Comparison of ENCODE assay signal across 13 cellular contexts in the genomic region with DNA sequence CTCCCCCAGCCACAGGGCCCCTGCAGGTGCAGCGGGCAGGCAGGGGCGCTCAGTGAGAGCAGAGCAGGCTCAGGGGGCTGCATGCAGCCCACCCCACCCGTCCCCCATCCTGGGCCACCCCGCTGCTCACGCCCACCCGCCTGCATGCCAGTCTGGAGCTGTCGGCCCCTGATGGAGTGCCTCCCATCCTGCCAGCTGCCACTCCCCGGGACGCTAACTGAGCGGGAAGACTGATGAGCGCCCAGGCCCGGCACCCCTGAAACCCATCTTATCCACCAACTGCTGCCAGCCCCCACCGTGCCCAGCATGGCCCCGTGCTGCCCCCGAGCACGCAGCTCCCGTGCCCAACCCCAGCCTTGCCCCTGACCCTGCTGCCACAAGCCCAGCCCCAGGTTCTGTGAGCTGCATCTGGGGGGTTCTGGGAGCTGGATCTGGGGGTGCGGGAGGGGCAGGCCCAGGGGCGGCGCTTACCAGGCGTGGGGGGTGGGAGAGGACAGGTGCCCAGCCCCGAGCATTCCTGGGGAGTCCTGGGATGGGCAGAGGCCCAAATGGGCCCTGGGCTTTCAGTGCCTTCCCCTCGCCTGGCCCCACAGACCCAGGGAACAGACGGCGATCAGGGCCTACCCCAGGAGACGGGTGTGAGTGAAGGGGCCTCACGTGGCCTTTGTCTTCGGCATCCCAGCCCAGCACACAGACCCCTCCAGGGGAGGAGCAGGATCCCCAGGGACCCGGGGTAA. TPM values are rescaled to one million over a fixed set of nuclear protein-coding genes. Genes with fewer than 3 reads are reported as not detected.
DNase-seq lines count a peak whose midpoint lies in the region; ATAC-seq and TF ChIP-seq lines count a peak whose summit lies in the region.
"Had no signal": no experiment of that assay in that cellular context is flagged by ENCODE, and none has a peak within 500 bp of the region (broad histone marks: within the 10 kb centered on the region; RNA-seq: fewer than 3 reads in every experiment).

No MANE protein-coding gene starts in this region.

- no peaks in the 10 kb centered on the region for H3K27me3 Mint-ChIP-seq in endodermal cell (ENCODE audit: insufficient read depth)
- H3K27me3 Mint-ChIP-seq: CD4-positive, CD25-positive, alpha-beta regulatory T cell had no signal

- peak overlapping the region in 4 of 11 experiments; percentile 7 to 45 (median 26); a peak in 2 of 22 replicates for H3K27ac ChIP-seq in BLaER1 treated with 17β-estradiol and CSF1 and Interleukin-3, amounts not matched to agents 10 nM and 100 nM
- peak overlapping the region; percentile 63 for H3K27ac ChIP-seq in endodermal cell (ENCODE audit: low read depth, low read length)
- H3K27ac ChIP-seq: A549, GM23248 had no signal

- peaks cover 19 to 50% (median 43%) of the 10 kb centered on the region in 10 experiments for H3K4me1 ChIP-seq in BLaER1 treated with 17β-estradiol and CSF1 and Interleukin-3, amounts not matched to agents 10 nM and 100 nM
- no peaks in the 10 kb centered on the region for H3K4me1 ChIP-seq in endodermal cell (ENCODE audit: control insufficient read depth, insufficient read depth, low read length)

- H3K9ac ChIP-seq in BLaER1 treated with 17β-estradiol and CSF1 and Interleukin-3, amounts not matched to agents 10 nM and 100 nM: peak overlapping the region in 7 of 11 experiments; percentile 15 to 59 (median 44); a peak in 10 of 22 replicates
- no peak overlapping the region for H3K9ac ChIP-seq in endodermal cell (ENCODE audit: extremely low read depth, low read length, poor library complexity, severe bottlenecking)
- H3K9ac ChIP-seq: GM23248 had no signal

- no peak overlapping the region for H3K27ac Mint-ChIP-seq in endodermal cell
- H3K27ac Mint-ChIP-seq: CD4-positive, CD25-positive, alpha-beta regulatory T cell; H9 had no signal

- H3K4me3 ChIP-seq in BLaER1 treated with 17β-estradiol and CSF1 and Interleukin-3, amounts not matched to agents 10 nM and 100 nM: no peak overlapping the region
- no peak overlapping the region for H3K4me3 ChIP-seq in endodermal cell (ENCODE audit: low read length)
- H3K4me3 ChIP-seq: A549, GM23248 had no signal

- no peak overlapping the region for H3K4me3 Mint-ChIP-seq in endodermal cell
- H3K4me3 Mint-ChIP-seq: CD4-positive, CD25-positive, alpha-beta regulatory T cell; H9 had no signal

- no peak for TF ChIP-seq CTCF in endodermal cell (conservative IDR thresholded peaks at IDR 0.05)

- peaks cover 78 to 100% (median 96%) of the 10 kb centered on the region in 11 experiments for H4K20me1 ChIP-seq in BLaER1 treated with 17β-estradiol and CSF1 and Interleukin-3, amounts not matched to agents 10 nM and 100 nM

- peak overlapping the region in 4 of 11 experiments; percentile 4 to 58 (median 52); a peak in 6 of 22 replicates for H3K4me2 ChIP-seq in BLaER1 treated with 17β-estradiol and CSF1 and Interleukin-3, amounts not matched to agents 10 nM and 100 nM
- H3K4me2 ChIP-seq: A549 had no signal

- peaks cover 3% of the 10 kb centered on the region for H3K36me3 Mint-ChIP-seq in endodermal cell (ENCODE audit: low read depth)
- H3K36me3 Mint-ChIP-seq: CD4-positive, CD25-positive, alpha-beta regulatory T cell had no signal

- no peaks in the 10 kb centered on the region for H3K27me3 ChIP-seq in BLaER1 treated with 17β-estradiol and CSF1 and Interleukin-3, amounts not matched to agents 10 nM and 100 nM
- H3K27me3 ChIP-seq in endodermal cell (ENCODE audit: control insufficient read depth, insufficient read depth, low read length, poor library complexity, severe bottlenecking): no peaks in the 10 kb centered on the region

- peaks cover 32 to 90% (median 61%) of the 10 kb centered on the region in 11 experiments for H3K36me3 ChIP-seq in BLaER1 treated with 17β-estradiol and CSF1 and Interleukin-3, amounts not matched to agents 10 nM and 100 nM
- peaks cover 10% of the 10 kb centered on the region for H3K36me3 ChIP-seq in endodermal cell (ENCODE audit: control insufficient read depth, insufficient read depth, low read length)

- no peaks in the 10 kb centered on the region for H3K9me3 Mint-ChIP-seq in endodermal cell
- H3K9me3 Mint-ChIP-seq: CD4-positive, CD25-positive, alpha-beta regulatory T cell; H9 had no signal

- no peaks in the 10 kb centered on the region for H3K9me3 ChIP-seq in BLaER1 treated with 17β-estradiol and CSF1 and Interleukin-3, amounts not matched to agents 10 nM and 100 nM (replicated peaks in 1 of 11)
- H3K9me3 ChIP-seq in endodermal cell (ENCODE audit: control insufficient read depth, low read length): no peaks in the 10 kb centered on the region
- H3K9me3 ChIP-seq: A549 had no signal

- H3K4me1 Mint-ChIP-seq in endodermal cell: no peaks in the 10 kb centered on the region
- H3K4me1 Mint-ChIP-seq: H9 had no signal

- peak; percentile 56 for DNase-seq in NCI-H1694 treated with DMSO at 0.1 percent for 48 hours (lab: John Stamatoyannopoulos, UW)
- no peak for DNase-seq in endodermal cell
- DNase-seq in retina: peak; percentile 3
- DNase-seq: CD4-positive, CD25-positive, alpha-beta regulatory T cell; DMS53; GF-D8; GM23248; H9 had no signal

- no peak for ATAC-seq in GM19463 (IDR thresholded peaks at IDR 0.05; ENCODE audit: unreplicated experiment)
- no peak for ATAC-seq in HG03571 (IDR thresholded peaks at IDR 0.05; ENCODE audit: unreplicated experiment)
- ATAC-seq in GM21619 (IDR thresholded peaks at IDR 0.05; ENCODE audit: unreplicated experiment): no peak
- ATAC-seq: A549 had no signal

- 92 to 95% methylated on average over 14 to 29 of the region's 29 CpGs for WGBS in endodermal cell (ENCODE audit: insufficient coverage in 1 of 2, insufficient read length in 1 of 2), 2 experiments

RNA-seq across cellular contexts. Expression of a gene that starts 13.3 kb away (rescaled TPM):
- 100 to 1,000 TPM; 133 to 152 TPM for total RNA-seq in endodermal cell
- 103 TPM for polyA plus RNA-seq in endodermal cell (2013, experiment 1 of 2)
- 95.5 TPM for polyA plus RNA-seq in endodermal cell (2013, experiment 2 of 2)

RNA-seq across cellular contexts. Expression of a gene that starts 18.6 kb away (rescaled TPM):
- total RNA-seq in endodermal cell: 1 to 10 TPM; 7.7 to 8.4 TPM
- polyA plus RNA-seq in endodermal cell (2013, experiment 1 of 2): 2.4 TPM
- polyA plus RNA-seq in endodermal cell (2013, experiment 2 of 2): 2.6 TPM

RNA-seq across cellular contexts. Expression of a gene that starts 29.3 kb away (rescaled TPM):
- 10 to 100 TPM; 82.5 to 87.3 TPM for total RNA-seq in endodermal cell
- 89.7 TPM for polyA plus RNA-seq in endodermal cell (2013, experiment 1 of 2)
- polyA plus RNA-seq in endodermal cell (2013, experiment 2 of 2): 92.2 TPM

RNA-seq across cellular contexts. Expression of a gene that starts 58.2 kb away (rescaled TPM):
- 10 to 100 TPM; 15.8 to 31.0 TPM for total RNA-seq in endodermal cell
- polyA plus RNA-seq in endodermal cell (2013, experiment 1 of 2): 16.1 TPM
- 14.1 TPM for polyA plus RNA-seq in endodermal cell (2013, experiment 2 of 2)
